In the genomic region with DNA sequence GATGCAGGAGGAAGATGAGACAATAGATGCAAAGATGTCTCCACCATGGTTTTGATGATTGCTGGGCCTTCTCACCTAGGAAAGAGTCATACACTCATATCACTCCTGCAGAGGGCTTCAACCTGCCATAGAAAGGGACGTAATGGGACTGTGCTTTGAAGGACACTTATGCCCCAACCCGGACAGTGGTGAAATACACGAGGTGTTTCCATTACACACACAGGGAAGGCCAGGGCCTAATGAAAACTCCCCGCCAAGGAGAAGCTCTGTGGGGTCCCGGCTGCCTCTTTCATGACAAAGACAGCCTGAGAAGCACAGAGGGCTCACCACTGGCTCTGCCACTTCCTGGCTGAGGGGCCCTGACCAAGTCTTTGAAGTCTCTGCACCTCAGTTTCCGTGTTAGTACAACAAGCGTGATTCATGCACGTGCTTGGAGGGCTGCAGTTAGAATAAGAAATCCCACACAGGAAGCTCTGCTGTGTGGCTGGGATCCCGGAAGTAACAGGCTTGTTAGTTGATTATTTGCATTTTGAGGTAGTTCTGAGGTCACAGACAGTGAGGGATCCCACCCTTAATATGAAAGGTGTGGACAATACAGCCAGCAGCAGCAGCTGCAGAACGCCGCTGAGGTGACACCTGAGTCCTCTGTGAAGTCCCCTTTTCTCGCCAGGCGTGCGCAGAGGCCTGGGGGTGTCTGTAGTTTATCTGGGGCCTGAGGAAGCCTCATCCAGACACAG, we compare ENCODE assay signal across 8 cellular contexts.
DNase-seq lines count a peak whose midpoint lies in the region; ATAC-seq and TF ChIP-seq lines count a peak whose summit lies in the region.

No MANE protein-coding gene starts in this region.

- no peak for TF ChIP-seq EP300 in gastroesophageal sphincter (IDR thresholded peaks at IDR 0.05)

- H3K36me3 ChIP-seq in gastroesophageal sphincter, result no peaks in the 10 kb centered on the region

- H3K9me3 ChIP-seq in gastroesophageal sphincter, result no peaks in the 10 kb centered on the region

- no peaks in the 10 kb centered on the region for H3K4me1 ChIP-seq in gastroesophageal sphincter

- peak; percentile 71 for ATAC-seq in HG02571 (IDR thresholded peaks at IDR 0.05; ENCODE audit: unreplicated experiment)
- no peak for ATAC-seq in gastroesophageal sphincter

- DNase-seq in GDM1 (lab: John Stamatoyannopoulos, UW) (peak; percentile 76), NOMO-1 treated with dmso at 0.1 percent for 144 hours (lab: John Stamatoyannopoulos, UW; ENCODE audit: unreplicated experiment) (peak; percentile 27), activated gamma-delta T cell treated with Interleukin-2 at 50 U/mL for 16 hours (peak; percentile 77), H4 (ENCODE audit: low spot score) (no peak), cortex of kidney (lab: John Stamatoyannopoulos, UW) (no peak)
- DNase-seq in stimulated activated CD4-positive, alpha-beta T cell treated with anti-CD3 and anti-CD28 coated beads, Interleukin-4, amount 100 ng/mL, for 24 hours, result peak; percentile 63

- no peak for TF ChIP-seq POLR2A in gastroesophageal sphincter (IDR thresholded peaks at IDR 0.05)

- H3K27ac ChIP-seq in gastroesophageal sphincter, result no peak overlapping the region

- 40 to 66% methylated on average over 1 to 5 of the region's 14 CpGs for WGBS in gastroesophageal sphincter (ENCODE audit: low coverage in 1 of 2), 2 donors

- TF ChIP-seq CTCF in gastroesophageal sphincter (IDR thresholded peaks at IDR 0.05), result no peak

- H3K27me3 ChIP-seq in gastroesophageal sphincter, result no peaks in the 10 kb centered on the region

- no peak overlapping the region for H3K4me3 ChIP-seq in gastroesophageal sphincter

Comparison
In these comparisons a context has a peak if more than half of its experiments do, and no peak if none do; other contexts are left out.
1. DNase-seq: peak in GDM1 (single experiment), NOMO-1 treated with dmso at 0.1 percent for 144 hours (single experiment), activated gamma-delta T cell treated with Interleukin-2 at 50 U/mL for 16 hours (single experiment) and stimulated activated CD4-positive, alpha-beta T cell treated with anti-CD3 and anti-CD28 coated beads, Interleukin-4, amount 100 ng/mL, for 24 hours (single experiment); none in H4 (single experiment) and cortex of kidney (single experiment).